ENCODE assay signal across 8 cellular contexts in genomic region chr1:235050911-235051360, GRCh38.
A peak's percentile ranks its signal among the peaks of the same experiment; 100 is the strongest.
DNase-seq lines count a peak whose midpoint lies in the region; ATAC-seq and TF ChIP-seq lines count a peak whose summit lies in the region.

No MANE protein-coding gene starts in this region.

- peak; percentile 62 for DNase-seq in Daoy (ENCODE audit: low read depth)
- peak; percentile 39 to 68 for DNase-seq in activated T-cell treated with anti-CD3 and anti-CD28 coated beads, Interleukin-2, amount 50 U/mL, for 72 hours
- peak; percentile 42 for DNase-seq in lower lobe of right lung
- DNase-seq in NCI-H748 (lab: John Stamatoyannopoulos, UW; ENCODE audit: unreplicated experiment), result no peak
- DNase-seq in NCI-H2196 (lab: John Stamatoyannopoulos, UW; ENCODE audit: unreplicated experiment), result no peak
- DNase-seq in NCI-H1417 (lab: John Stamatoyannopoulos, UW), result no peak

- H3K27ac ChIP-seq in lower lobe of right lung, result no peak overlapping the region

- H3K36me3 Mint-ChIP-seq in activated T-cell treated with anti-CD3 and anti-CD28 coated beads, Interleukin-2, amount 50 U/mL, for 72 hours (ENCODE audit: insufficient read depth in 2 of 2), result no peaks in the 10 kb centered on the region

- no peak overlapping the region for H3K4me3 Mint-ChIP-seq in activated T-cell treated with anti-CD3 and anti-CD28 coated beads, Interleukin-2, amount 50 U/mL, for 72 hours

- no peaks in the 10 kb centered on the region for H3K36me3 ChIP-seq in lower lobe of right lung

- no peak overlapping the region for H3K4me3 ChIP-seq in lower lobe of right lung

- peak; percentile 37 for ATAC-seq in GM21423 (IDR thresholded peaks at IDR 0.05; ENCODE audit: unreplicated experiment)
- ATAC-seq in activated T-cell treated with anti-CD3 and anti-CD28 coated beads, Interleukin-2, amount 50 U/mL, for 72 hours (replicated peaks in 1 of 2), result peak; percentile 52 to 78
- no peak for ATAC-seq in lower lobe of right lung
- no peak for ATAC-seq in HG02588 (IDR thresholded peaks at IDR 0.05; ENCODE audit: unreplicated experiment)

- no peaks in the 10 kb centered on the region for H3K27me3 Mint-ChIP-seq in activated T-cell treated with anti-CD3 and anti-CD28 coated beads, Interleukin-2, amount 50 U/mL, for 72 hours (ENCODE audit: low read depth)

- H3K27me3 ChIP-seq in lower lobe of right lung (ENCODE audit: low read depth), result no peaks in the 10 kb centered on the region

- peaks cover 16% of the 10 kb centered on the region for H3K4me1 ChIP-seq in lower lobe of right lung

- intact Hi-C loops in lower lobe of right lung (cut with DNase I), result no loop called here

- no peak for TF ChIP-seq CTCF in lower lobe of right lung (IDR thresholded peaks at IDR 0.05)

- H3K27ac Mint-ChIP-seq in activated T-cell treated with anti-CD3 and anti-CD28 coated beads, Interleukin-2, amount 50 U/mL, for 72 hours, result peak overlapping the region; percentile 25

- H3K4me1 Mint-ChIP-seq in activated T-cell treated with anti-CD3 and anti-CD28 coated beads, Interleukin-2, amount 50 U/mL, for 72 hours (ENCODE audit: low read depth), result peaks cover 52% of the 10 kb centered on the region

- H3K9me3 Mint-ChIP-seq in activated T-cell treated with anti-CD3 and anti-CD28 coated beads, Interleukin-2, amount 50 U/mL, for 72 hours, result no peaks in the 10 kb centered on the region

- H3K9me3 ChIP-seq in lower lobe of right lung, result no peaks in the 10 kb centered on the region

Comparison
In these comparisons a context has a peak if more than half of its experiments do, and no peak if none do; other contexts are left out.
1. DNase-seq: peak in Daoy (single experiment), activated T-cell treated with anti-CD3 and anti-CD28 coated beads, Interleukin-2, amount 50 U/mL, for 72 hours (2 of 2) and lower lobe of right lung (single experiment); none in NCI-H748 (single experiment), NCI-H2196 (single experiment) and NCI-H1417 (0 of 3).
2. ATAC-seq: peak in GM21423 (single experiment) and activated T-cell treated with anti-CD3 and anti-CD28 coated beads, Interleukin-2, amount 50 U/mL, for 72 hours (2 of 2); none in lower lobe of right lung (0 of 2) and HG02588 (single experiment).